ENCODE assay signal across 8 cellular contexts in genomic region chr10:127563718-127564553, GRCh38. TPM values are rescaled to one million over a fixed set of nuclear protein-coding genes. Genes with fewer than 3 reads are reported as not detected.
A peak's percentile ranks its signal among the peaks of the same experiment; 100 is the strongest.
DNase-seq lines count a peak whose midpoint lies in the region; ATAC-seq and TF ChIP-seq lines count a peak whose summit lies in the region.

No MANE protein-coding gene starts in this region.

- H3K27me3 Mint-ChIP-seq in activated T-cell treated with anti-CD3 and anti-CD28 coated beads, Interleukin-2, amount 50 U/mL, for 72 hours (ENCODE audit: low read depth): no peaks in the 10 kb centered on the region

- peaks cover 8% of the 10 kb centered on the region for H3K4me1 ChIP-seq in lower lobe of right lung
- H3K4me1 ChIP-seq in esophagus squamous epithelium: no peaks in the 10 kb centered on the region

- 71 to 75% methylated on average over 10 of the region's 10 CpGs for WGBS in esophagus squamous epithelium, 2 donors

- H3K4me3 ChIP-seq in GM12865 (ENCODE audit: low read depth, low read length) (no peak overlapping the region), lower lobe of right lung (no peak overlapping the region), esophagus squamous epithelium (no peak overlapping the region)

- no peaks in the 10 kb centered on the region for H3K36me3 Mint-ChIP-seq in activated T-cell treated with anti-CD3 and anti-CD28 coated beads, Interleukin-2, amount 50 U/mL, for 72 hours (ENCODE audit: insufficient read depth in 2 of 2)

- H3K27ac Mint-ChIP-seq in activated T-cell treated with anti-CD3 and anti-CD28 coated beads, Interleukin-2, amount 50 U/mL, for 72 hours: no peak overlapping the region

- no peaks in the 10 kb centered on the region for H3K9me3 Mint-ChIP-seq in activated T-cell treated with anti-CD3 and anti-CD28 coated beads, Interleukin-2, amount 50 U/mL, for 72 hours

- H3K27me3 ChIP-seq in lower lobe of right lung (ENCODE audit: low read depth): peaks cover 5% of the 10 kb centered on the region
- H3K27me3 ChIP-seq in esophagus squamous epithelium: peaks cover 0 to 3% (median 0%) of the 10 kb centered on the region in 4 donors

- ATAC-seq in HG02798 (IDR thresholded peaks at IDR 0.05; ENCODE audit: poor library complexity, unreplicated experiment) (peak; percentile 72), lower lobe of right lung (peak; percentile 78 to 85)
- ATAC-seq in activated T-cell treated with anti-CD3 and anti-CD28 coated beads, Interleukin-2, amount 50 U/mL, for 72 hours (replicated peaks in 1 of 2): peak; percentile 32 to 49

- H3K4me1 Mint-ChIP-seq in activated T-cell treated with anti-CD3 and anti-CD28 coated beads, Interleukin-2, amount 50 U/mL, for 72 hours (ENCODE audit: low read depth): no peaks in the 10 kb centered on the region

- H3K9me3 ChIP-seq in lower lobe of right lung (no peaks in the 10 kb centered on the region), esophagus squamous epithelium (no peaks in the 10 kb centered on the region)

- H3K36me3 ChIP-seq in lower lobe of right lung (no peaks in the 10 kb centered on the region), esophagus squamous epithelium (no peaks in the 10 kb centered on the region)

- DNase-seq in GM12865 (ENCODE audit: low read depth) (peak; percentile 8), lower lobe of right lung (peak; percentile 66), esophagus squamous epithelium (lab: John Stamatoyannopoulos, UW) (no peak), putamen (ENCODE audit: low spot score) (no peak), NCI-H510A (lab: John Stamatoyannopoulos, UW) (no peak), DMS79 (lab: John Stamatoyannopoulos, UW) (no peak)
- peak; percentile 31 to 44 for DNase-seq in activated T-cell treated with anti-CD3 and anti-CD28 coated beads, Interleukin-2, amount 50 U/mL, for 72 hours

- H3K4me3 Mint-ChIP-seq in activated T-cell treated with anti-CD3 and anti-CD28 coated beads, Interleukin-2, amount 50 U/mL, for 72 hours: no peak overlapping the region

- H3K27ac ChIP-seq in lower lobe of right lung (no peak overlapping the region), esophagus squamous epithelium (no peak overlapping the region)

- TF ChIP-seq CTCF in GM12865 (IDR thresholded peaks at IDR 0.05; ENCODE audit: insufficient read depth, low read depth, low read length, missing control alignments): peak; percentile 65
- TF ChIP-seq CTCF in lower lobe of right lung (IDR thresholded peaks at IDR 0.05): peak; percentile 78
- peak in 3 of 6 experiments; percentile 33 to 55 (median 39) for TF ChIP-seq CTCF in esophagus squamous epithelium (IDR thresholded peaks at IDR 0.05)

- intact Hi-C loops in lower lobe of right lung (cut with DNase I) (no loop called here), esophagus squamous epithelium (cut with DNase I) (no loop called here)

- TF ChIP-seq POLR2A in esophagus squamous epithelium (IDR thresholded peaks at IDR 0.05): no peak

RNA-seq across cellular contexts. Expression of gene NPS, which starts 14.8 kb away (rescaled TPM):
- not detected for total RNA-seq in activated T-cell treated with anti-CD3 and anti-CD28 coated beads, Interleukin-2, amount 50 U/mL, for 72 hours
- total RNA-seq in lower lobe of right lung (not detected), esophagus squamous epithelium (not detected)

Comparison
In these comparisons a context has a peak if more than half of its experiments do, and no peak if none do; other contexts are left out.
1. DNase-seq: peak in GM12865 (single experiment), activated T-cell treated with anti-CD3 and anti-CD28 coated beads, Interleukin-2, amount 50 U/mL, for 72 hours (2 of 2) and lower lobe of right lung (single experiment); none in esophagus squamous epithelium (single experiment), putamen (single experiment), NCI-H510A (single experiment) and DMS79 (single experiment).
2. Peak in every context shown above with its lines, with median percentiles within 50 percentile points of each other: ATAC-seq.